Comparison of ENCODE assay signal across 11 cellular contexts in genomic region chr2:74496997-74497776, GRCh38. TPM values are rescaled to one million over a fixed set of nuclear protein-coding genes. Genes with fewer than 3 reads are reported as not detected.
A peak's percentile ranks its signal among the peaks of the same experiment; 100 is the strongest.
DNase-seq lines count a peak whose midpoint lies in the region; ATAC-seq and TF ChIP-seq lines count a peak whose summit lies in the region.
"Had no signal": no experiment of that assay in that cellular context is flagged by ENCODE, and none has a peak within 500 bp of the region (broad histone marks: within the 10 kb centered on the region; RNA-seq: fewer than 3 reads in every experiment).

No MANE protein-coding gene starts in this region.

- no peak overlapping the region for H2BK20ac ChIP-seq in IMR-90 (ENCODE audit: low read depth, low read length)

- no TSS peak for BruUV-seq in IMR-90 (replicated peaks; lab: Mats Ljungman, UMichigan)

- H3K23ac ChIP-seq in IMR-90 (ENCODE audit: low read depth, low read length) = no peak overlapping the region

- no peak overlapping the region for H3K27ac ChIP-seq in CD8-positive, alpha-beta T cell (ENCODE audit: low read depth, low read length)
- no peak overlapping the region for H3K27ac ChIP-seq in IMR-90 (ENCODE audit: insufficient read depth, low read length)

- no peaks in the 10 kb centered on the region for H4K20me1 ChIP-seq in IMR-90 (ENCODE audit: insufficient read depth, low read length)

- POLR2A ChIA-PET in CD8-positive, alpha-beta T cell (lab: Charles Lee) = interaction anchor here (0.9 kb wide), 1 partner anchor 12 kb away, joined by 3 read pairs; no protein-coding TSS in a partner anchor
- POLR2A ChIA-PET in IMR-90 (lab: Charles Lee; ENCODE audit: unreplicated experiment) = no interaction called here

- H3K79me1 ChIP-seq in IMR-90 (ENCODE audit: low read depth in 1 of 2, low read length in 2 of 2) = peaks cover 0 to 6% of the 10 kb centered on the region in 2 experiments; a peak in 1 of 4 replicates

- peak overlapping the region; percentile 85 for H3K4me3 Mint-ChIP-seq in CD8-positive, alpha-beta T cell
- H3K4me3 Mint-ChIP-seq in dendritic cell treated with granulocyte-macrophage colony-stimulating factor and Interleukin-4, amounts not matched to agents 40 ng/mL and 50 ng/mL, for 4 days = peak overlapping the region; percentile 69
- H3K4me3 Mint-ChIP-seq in natural killer cell treated with Interleukin-12 subunit alpha and Interleukin-12 subunit beta and Interleukin-15 and Interleukin-18, amount 100 ng/mL, for 72 hours = peak overlapping the region; percentile 90

- TF ChIP-seq POLR2A in IMR-90 (IDR thresholded peaks at IDR 0.05; ENCODE audit: low read depth, low read length) (no peak), lower leg skin (IDR thresholded peaks at IDR 0.05) (no peak)

- H2BK15ac ChIP-seq in IMR-90 (ENCODE audit: low read depth, low read length) = no peak overlapping the region

- no peaks in the 10 kb centered on the region for H3K9me3 Mint-ChIP-seq in CD8-positive, alpha-beta T cell
- no peaks in the 10 kb centered on the region for H3K9me3 Mint-ChIP-seq in dendritic cell treated with granulocyte-macrophage colony-stimulating factor and Interleukin-4, amounts not matched to agents 40 ng/mL and 50 ng/mL, for 4 days
- no peaks in the 10 kb centered on the region for H3K9me3 Mint-ChIP-seq in natural killer cell treated with Interleukin-12 subunit alpha and Interleukin-12 subunit beta and Interleukin-15 and Interleukin-18, amount 100 ng/mL, for 72 hours

- no peak overlapping the region for H2BK5ac ChIP-seq in IMR-90 (ENCODE audit: low read depth, low read length, poor library complexity, severe bottlenecking)

- no peak for TF ChIP-seq RAD21 in IMR-90 (IDR thresholded peaks at IDR 0.05; ENCODE audit: low read length)

- in situ Hi-C loops in IMR-90 (cut with MboI; ENCODE audit: low sequenced_read_pairs) = loop anchor here (25.0 kb wide), 1 partner anchor 365 kb away; no protein-coding TSS in a partner anchor

- H3K27me3 ChIP-seq in CD8-positive, alpha-beta T cell (ENCODE audit: insufficient read depth, low read length) = peaks cover 29% of the 10 kb centered on the region
- H3K27me3 ChIP-seq in IMR-90 (ENCODE audit: control insufficient read depth, insufficient read depth, low read length) = peaks cover 38% of the 10 kb centered on the region

- H3K9me1 ChIP-seq in IMR-90 (ENCODE audit: insufficient read depth, low read length) = no peaks in the 10 kb centered on the region

- no peak overlapping the region for H3K18ac ChIP-seq in IMR-90 (ENCODE audit: low read depth, low read length)

- peaks cover 34% of the 10 kb centered on the region for H3K27me3 Mint-ChIP-seq in CD8-positive, alpha-beta T cell (ENCODE audit: low read depth)
- peaks cover 64% of the 10 kb centered on the region for H3K27me3 Mint-ChIP-seq in dendritic cell treated with granulocyte-macrophage colony-stimulating factor and Interleukin-4, amounts not matched to agents 40 ng/mL and 50 ng/mL, for 4 days
- no peaks in the 10 kb centered on the region for H3K27me3 Mint-ChIP-seq in natural killer cell treated with Interleukin-12 subunit alpha and Interleukin-12 subunit beta and Interleukin-15 and Interleukin-18, amount 100 ng/mL, for 72 hours

- H3K36me3 ChIP-seq in CD8-positive, alpha-beta T cell (ENCODE audit: insufficient read depth, low read length) = peaks cover 7% of the 10 kb centered on the region
- peaks cover 18% of the 10 kb centered on the region; the same call in 1 of the 2 replicates for H3K36me3 ChIP-seq in IMR-90 (ENCODE audit: control insufficient read depth, insufficient read depth, low read length)

- no peak for DNase-seq in CD8-positive, alpha-beta T cell
- DNase-seq in IMR-90 (no peak), lower leg skin (ENCODE audit: low spot score in 2 of 2) (no peak), amniotic stem cell (lab: John Stamatoyannopoulos, UW) (no peak), T1000 (lab: John Stamatoyannopoulos, UW) (no peak)
- DNase-seq in natural killer cell treated with Interleukin-12 subunit alpha and Interleukin-12 subunit beta and Interleukin-15 and Interleukin-18, amount 100 ng/mL, for 72 hours (ENCODE audit: low spot score) = peak; percentile 42
- DNase-seq: activated CD4-positive, alpha-beta T cell treated with anti-CD3 and anti-CD28 coated beads for 4 hours; caudate nucleus had no signal

- peaks cover 29% of the 10 kb centered on the region for H3K4me1 ChIP-seq in CD8-positive, alpha-beta T cell (ENCODE audit: insufficient read depth, low read length)
- H3K4me1 ChIP-seq in IMR-90 (ENCODE audit: control insufficient read depth, insufficient read depth, low read length) = peaks cover 7% of the 10 kb centered on the region; the same call in 1 of the 2 replicates

- 76% methylated on average over 10 of the region's 19 CpGs; no CpG with 5 or more reads in 1 of the 2 experiments for WGBS in IMR-90 (ENCODE audit: extremely low coverage in 2 of 2, insufficient read length in 1 of 2), 2 experiments
- WGBS in lower leg skin, 2 donors = 58 to 61% methylated on average over 19 of the region's 19 CpGs

- peak overlapping the region; percentile 76 for H2AFZ ChIP-seq in IMR-90 (replicated peaks; ENCODE audit: low read length, poor library complexity)

- H2AK5ac ChIP-seq in IMR-90 (ENCODE audit: low read depth, low read length) = no peak overlapping the region

- H3K14ac ChIP-seq in IMR-90 (replicated peaks; ENCODE audit: low read depth, low read length) = no peak overlapping the region

- dilution Hi-C loops in IMR-90 (cut with HindIII; ENCODE audit: low sequenced_read_pairs, unreplicated experiment) = no loop called here

- CTCF ChIA-PET in CD8-positive, alpha-beta T cell (lab: Charles Lee) = no interaction called here
- CTCF ChIA-PET in IMR-90 (lab: Yijun Ruan, JAX) = interaction anchor here (1.0 kb wide), 1 partner anchor 14 kb away, joined by 3 read pairs; the partner anchor contains the start of genes CCDC142 and TTC31

- H2AK9ac ChIP-seq in IMR-90 (replicated peaks; ENCODE audit: low read depth, low read length, poor library complexity) = no peak overlapping the region

- no peak overlapping the region for H4K5ac ChIP-seq in IMR-90 (ENCODE audit: low read depth, low read length)

- no peak overlapping the region for H2BK120ac ChIP-seq in IMR-90 (ENCODE audit: low read depth, low read length)

- no peak overlapping the region for H3K4me2 ChIP-seq in IMR-90 (ENCODE audit: low read depth, low read length)

- H3K4ac ChIP-seq in IMR-90 (ENCODE audit: low read depth, low read length) = no peak overlapping the region

- no peaks in the 10 kb centered on the region for H3K9me3 ChIP-seq in CD8-positive, alpha-beta T cell (ENCODE audit: low read length)
- H3K9me3 ChIP-seq in IMR-90 (ENCODE audit: control insufficient read depth, insufficient read depth, low read length) = no peaks in the 10 kb centered on the region

- H3K9ac ChIP-seq in IMR-90 (ENCODE audit: low read depth, low read length) = no peak overlapping the region

- no peak for TF ChIP-seq CTCF in CD8-positive, alpha-beta T cell (IDR thresholded peaks at IDR 0.05)
- TF ChIP-seq CTCF in IMR-90 (conservative IDR thresholded peaks at IDR 0.05; ENCODE audit: low read depth, low read length) (no peak), lower leg skin (IDR thresholded peaks at IDR 0.05) (no peak)

- no peak overlapping the region for H3K56ac ChIP-seq in IMR-90 (ENCODE audit: extremely low read depth, insufficient read depth, low read length)

- intact Hi-C loops in CD8-positive, alpha-beta T cell (cut with DNase I, micrococcal nuclease) = no loop called here
- intact Hi-C loops in IMR-90 (cut with micrococcal nuclease) (no loop called here), lower leg skin (cut with DNase I; ENCODE audit: low total_unique reads) (no loop called here)
- intact Hi-C loops in dendritic cell treated with granulocyte-macrophage colony-stimulating factor and Interleukin-4, amounts not matched to agents 40 ng/mL and 50 ng/mL, for 4 days (cut with micrococcal nuclease) = loop anchor here (5.0 kb wide), 1 partner anchor 35 kb away; no protein-coding TSS in a partner anchor

- H3K36me3 Mint-ChIP-seq in CD8-positive, alpha-beta T cell = peaks cover 22% of the 10 kb centered on the region
- peaks cover 21% of the 10 kb centered on the region for H3K36me3 Mint-ChIP-seq in dendritic cell treated with granulocyte-macrophage colony-stimulating factor and Interleukin-4, amounts not matched to agents 40 ng/mL and 50 ng/mL, for 4 days (ENCODE audit: low read depth)
- peaks cover 7% of the 10 kb centered on the region for H3K36me3 Mint-ChIP-seq in natural killer cell treated with Interleukin-12 subunit alpha and Interleukin-12 subunit beta and Interleukin-15 and Interleukin-18, amount 100 ng/mL, for 72 hours

- no peak overlapping the region for H4K91ac ChIP-seq in IMR-90 (ENCODE audit: insufficient read depth, low read depth, low read length)

- H4K8ac ChIP-seq in IMR-90 (ENCODE audit: low read depth in 2 of 2, low read length in 2 of 2) = no peak overlapping the region

- H3K4me3 ChIP-seq in CD8-positive, alpha-beta T cell (ENCODE audit: low read depth, low read length) = no peak overlapping the region
- H3K4me3 ChIP-seq in IMR-90 (ENCODE audit: insufficient read depth, low read depth, low read length) = no peak overlapping the region
- H3K4me3 ChIP-seq in lower leg skin (ENCODE audit: low read depth, poor library complexity, severe bottlenecking) = no peak overlapping the region

- no peak for ATAC-seq in CD8-positive, alpha-beta T cell
- ATAC-seq in IMR-90 (ENCODE audit: low read depth) (no peak), HG02938 (IDR thresholded peaks at IDR 0.05; ENCODE audit: unreplicated experiment) (no peak)
- ATAC-seq in natural killer cell treated with Interleukin-12 subunit alpha and Interleukin-12 subunit beta and Interleukin-15 and Interleukin-18, amount 100 ng/mL, for 72 hours = no peak

- peaks cover 22% of the 10 kb centered on the region for H3K4me1 Mint-ChIP-seq in CD8-positive, alpha-beta T cell (ENCODE audit: low read depth)
- H3K4me1 Mint-ChIP-seq in dendritic cell treated with granulocyte-macrophage colony-stimulating factor and Interleukin-4, amounts not matched to agents 40 ng/mL and 50 ng/mL, for 4 days (ENCODE audit: low read depth) = peaks cover 40% of the 10 kb centered on the region
- H3K4me1 Mint-ChIP-seq in natural killer cell treated with Interleukin-12 subunit alpha and Interleukin-12 subunit beta and Interleukin-15 and Interleukin-18, amount 100 ng/mL, for 72 hours (ENCODE audit: low read depth in 2 of 2) = peaks cover 23 to 28% of the 10 kb centered on the region in 2 donors

- no peak overlapping the region for H3K27ac Mint-ChIP-seq in CD8-positive, alpha-beta T cell
- no peak overlapping the region for H3K27ac Mint-ChIP-seq in dendritic cell treated with granulocyte-macrophage colony-stimulating factor and Interleukin-4, amounts not matched to agents 40 ng/mL and 50 ng/mL, for 4 days
- H3K27ac Mint-ChIP-seq in natural killer cell treated with Interleukin-12 subunit alpha and Interleukin-12 subunit beta and Interleukin-15 and Interleukin-18, amount 100 ng/mL, for 72 hours = peak overlapping the region; percentile 83 to 85

RNA-seq across cellular contexts. Expression of gene LBX2, which starts 2.2 kb away (rescaled TPM):
- total RNA-seq in CD8-positive, alpha-beta T cell = not detected
- total RNA-seq in IMR-90 (2012; rRNA removed) = 0.18 and 0.56 TPM in 2 replicates
- polyA plus RNA-seq in IMR-90 (2012; rRNA removed) = 0.62 and 0.66 TPM in 2 replicates
- polyA plus RNA-seq in IMR-90 (2012; cell fraction: cytosol; rRNA removed) = 0.38 and 1.0 TPM in 2 replicates
- polyA plus RNA-seq in IMR-90 (2012; cell fraction: nucleus; rRNA removed; ENCODE audit: low replicate concordance) = 0.70 and 1.8 TPM in 2 replicates
- 1 to 10 TPM; 1.3 to 1.5 TPM for total RNA-seq in natural killer cell treated with Interleukin-12 subunit alpha and Interleukin-12 subunit beta and Interleukin-15 and Interleukin-18, amount 100 ng/mL, for 72 hours
- 1 to 10 TPM in 1 of 4 donors, under 1 TPM in 1, not detected in 2; 0.55 to 1.2 TPM for total RNA-seq in lower leg skin

RNA-seq across cellular contexts. Expression of gene PCGF1, which starts 10.3 kb away (rescaled TPM):
- 10 to 100 TPM; 18.6 to 22.9 TPM for total RNA-seq in CD8-positive, alpha-beta T cell
- total RNA-seq in IMR-90 (2012; rRNA removed) = 29.2 and 31.4 TPM in 2 replicates
- polyA plus RNA-seq in IMR-90 (2012; rRNA removed) = 23.4 and 28.7 TPM in 2 replicates
- 13.6 and 21.3 TPM in 2 replicates for polyA plus RNA-seq in IMR-90 (2012; cell fraction: cytosol; rRNA removed)
- 24.3 and 41.7 TPM in 2 replicates for polyA plus RNA-seq in IMR-90 (2012; cell fraction: nucleus; rRNA removed; ENCODE audit: low replicate concordance)
- total RNA-seq in natural killer cell treated with Interleukin-12 subunit alpha and Interleukin-12 subunit beta and Interleukin-15 and Interleukin-18, amount 100 ng/mL, for 72 hours = 10 to 100 TPM; 31.3 to 41.3 TPM
- total RNA-seq in lower leg skin = 10 to 100 TPM; 13.3 to 38.4 (median 24.1) TPM

RNA-seq across cellular contexts. Expression of gene TTC31, which starts 14.3 kb away (rescaled TPM):
- 10 to 100 TPM; 25.9 to 30.8 TPM for total RNA-seq in CD8-positive, alpha-beta T cell
- total RNA-seq in IMR-90 (2012; rRNA removed) = 6.3 and 9.2 TPM in 2 replicates
- polyA plus RNA-seq in IMR-90 (2012; rRNA removed) = 18.8 and 20.5 TPM in 2 replicates
- 10.7 and 13.0 TPM in 2 replicates for polyA plus RNA-seq in IMR-90 (2012; cell fraction: cytosol; rRNA removed)
- 90.3 and 92.6 TPM in 2 replicates for polyA plus RNA-seq in IMR-90 (2012; cell fraction: nucleus; rRNA removed; ENCODE audit: low replicate concordance)
- 10 to 100 TPM; 42.8 to 49.0 TPM for total RNA-seq in natural killer cell treated with Interleukin-12 subunit alpha and Interleukin-12 subunit beta and Interleukin-15 and Interleukin-18, amount 100 ng/mL, for 72 hours
- total RNA-seq in lower leg skin = 10 to 100 TPM; 18.4 to 26.1 (median 21.9) TPM

RNA-seq across cellular contexts. Expression of gene CCDC142, which starts 14.4 kb away (rescaled TPM):
- 10 to 100 TPM; 12.6 to 13.6 TPM for total RNA-seq in CD8-positive, alpha-beta T cell
- total RNA-seq in IMR-90 (2012; rRNA removed) (6.1 and 8.4 TPM in 2 replicates), lower leg skin (10 to 100 TPM; 11.7 to 16.1 (median 13.4) TPM)
- polyA plus RNA-seq in IMR-90 (2012; rRNA removed) = 11.1 and 14.0 TPM in 2 replicates
- polyA plus RNA-seq in IMR-90 (2012; cell fraction: cytosol; rRNA removed) = 2.8 and 4.6 TPM in 2 replicates
- 53.9 and 76.0 TPM in 2 replicates for polyA plus RNA-seq in IMR-90 (2012; cell fraction: nucleus; rRNA removed; ENCODE audit: low replicate concordance)
- total RNA-seq in natural killer cell treated with Interleukin-12 subunit alpha and Interleukin-12 subunit beta and Interleukin-15 and Interleukin-18, amount 100 ng/mL, for 72 hours = 10 to 100 TPM; 31.8 to 46.5 TPM

RNA-seq across cellular contexts. Expression of gene TLX2, which starts 17.1 kb away (rescaled TPM):
- not detected for total RNA-seq in CD8-positive, alpha-beta T cell
- total RNA-seq in IMR-90 (2012; rRNA removed) (not detected in 2 replicates), lower leg skin (not detected)
- polyA plus RNA-seq in IMR-90 (2012; rRNA removed) = not detected in 2 replicates
- polyA plus RNA-seq in IMR-90 (2012; cell fraction: cytosol; rRNA removed) = 0.01 TPM in 1 of 2 replicates, not detected in the other
- not detected in 2 replicates for polyA plus RNA-seq in IMR-90 (2012; cell fraction: nucleus; rRNA removed; ENCODE audit: low replicate concordance)
- under 1 TPM; 0.12 to 0.95 TPM for total RNA-seq in natural killer cell treated with Interleukin-12 subunit alpha and Interleukin-12 subunit beta and Interleukin-15 and Interleukin-18, amount 100 ng/mL, for 72 hours
- total RNA-seq: glomerular endothelial cell had no signal

Comparison
In these comparisons a context has a peak if more than half of its experiments do, and no peak if none do; other contexts are left out.
1. H3K27ac Mint-ChIP-seq: peak in natural killer cell treated with Interleukin-12 subunit alpha and Interleukin-12 subunit beta and Interleukin-15 and Interleukin-18, amount 100 ng/mL, for 72 hours (2 of 2); none in CD8-positive, alpha-beta T cell (single experiment) and dendritic cell treated with granulocyte-macrophage colony-stimulating factor and Interleukin-4, amounts not matched to agents 40 ng/mL and 50 ng/mL, for 4 days (single experiment).
2. Peak in every context shown above with its lines, with median percentiles within 50 percentile points of each other: H3K4me3 Mint-ChIP-seq.